ENCODE assay signal across 2 cellular contexts in genomic region chr10:7547825-7548224, GRCh38.
TF ChIP-seq lines count a peak whose summit lies in the region.

No MANE protein-coding gene starts in this region.

TF ChIP-seq in GM23338, 12 proteins besides CTCF, POLR2A, EP300 and RAD21:
- TF ChIP-seq REST (IDR thresholded peaks at IDR 0.05; ENCODE audit: unreplicated experiment) (no peak), JUNB (IDR thresholded peaks at IDR 0.05; ENCODE audit: unreplicated experiment) (no peak), CREB1 (CRISPR knock-in tag; IDR thresholded peaks at IDR 0.05; ENCODE audit: low read depth) (no peak), ETS1 (IDR thresholded peaks at IDR 0.05) (no peak), NANOG (IDR thresholded peaks at IDR 0.05; ENCODE audit: borderline replicate concordance) (no peak), POLR2AphosphoS5 (IDR thresholded peaks at IDR 0.05; ENCODE audit: low read depth) (no peak), STAT1 (IDR thresholded peaks at IDR 0.05; ENCODE audit: unreplicated experiment) (no peak), ZNF114 (CRISPR knock-in tag; IDR thresholded peaks at IDR 0.05) (no peak), ZNF462 (CRISPR knock-in tag; IDR thresholded peaks at IDR 0.05) (no peak), EZH2 (IDR thresholded peaks at IDR 0.05; ENCODE audit: low read depth, unreplicated experiment) (no peak), EZH2phosphoT487 (IDR thresholded peaks at IDR 0.05; ENCODE audit: unreplicated experiment) (no peak), ZNF331 (CRISPR knock-in tag; IDR thresholded peaks at IDR 0.05; ENCODE audit: low read depth) (no peak)

TF ChIP-seq in H1, 55 proteins besides CTCF, POLR2A, EP300 and RAD21:
- TF ChIP-seq TCF12 (IDR thresholded peaks at IDR 0.05; ENCODE audit: low read depth, low read length), result no peak
- no peak for TF ChIP-seq SUZ12 (IDR thresholded peaks at IDR 0.05; ENCODE audit: low read length)
- no peak for TF ChIP-seq TBP (IDR thresholded peaks at IDR 0.05; ENCODE audit: low read depth, low read length)
- TF ChIP-seq CHD7 (IDR thresholded peaks at IDR 0.05; ENCODE audit: insufficient replicate concordance, low read length), result no peak
